In genomic region chr5:177350776-177351391, GRCh38 we compare ENCODE assay signal across 1 cellular context.
TF ChIP-seq lines count a peak whose summit lies in the region.

No MANE protein-coding gene starts in this region.

TF ChIP-seq in liver, 16 proteins besides CTCF, POLR2A, EP300 and RAD21 (continued from another document):
- TF ChIP-seq ATF3 (IDR thresholded peaks at IDR 0.05) = no peak
